In the genomic region with DNA sequence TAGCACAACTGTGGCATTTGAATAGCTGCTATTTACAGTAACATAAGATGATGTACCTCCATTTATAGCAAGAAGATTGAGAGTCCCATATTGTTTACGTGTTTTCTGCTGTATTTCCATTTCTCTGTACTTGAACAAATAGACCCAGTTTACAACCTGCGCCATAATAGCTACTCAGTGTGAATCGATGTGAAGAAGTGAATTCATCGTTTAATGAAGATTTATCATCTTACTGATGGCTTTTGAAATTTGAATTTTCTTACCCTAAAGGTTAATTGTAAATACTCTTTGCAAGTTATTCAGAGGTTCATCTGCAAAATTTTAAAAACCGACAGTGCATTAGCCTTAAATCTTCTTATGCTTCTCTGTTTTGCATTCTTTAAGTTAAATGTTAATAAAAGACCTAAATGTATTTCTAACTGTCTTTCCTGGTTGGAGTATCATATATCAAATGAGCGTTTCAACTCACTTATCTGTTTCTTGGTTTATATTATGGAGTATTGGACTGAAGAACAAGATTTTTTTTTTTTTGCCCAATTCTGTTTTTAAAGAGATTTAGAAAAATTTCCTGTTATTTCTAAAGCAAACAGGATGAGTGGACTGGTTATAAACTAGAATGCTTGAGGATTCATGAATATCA, we compare ENCODE assay signal across 11 cellular contexts. TPM values are rescaled to one million over a fixed set of nuclear protein-coding genes. Genes with fewer than 3 reads are reported as not detected.
DNase-seq lines count a peak whose midpoint lies in the region; ATAC-seq, FAIRE-seq and TF ChIP-seq lines count a peak whose summit lies in the region.
"Had no signal": no experiment of that assay in that cellular context is flagged by ENCODE, and none has a peak within 500 bp of the region (broad histone marks: within the 10 kb centered on the region; RNA-seq: fewer than 3 reads in every experiment).

No MANE protein-coding gene starts in this region.

- TSS peak; percentile 58 for BruUV-seq in IMR-90 (replicated peaks; lab: Mats Ljungman, UMichigan)

- TF ChIP-seq CTCF in BE2C (IDR thresholded peaks at IDR 0.05; ENCODE audit: low read depth, low read length) (no peak), IMR-90 (conservative IDR thresholded peaks at IDR 0.05; ENCODE audit: low read depth, low read length) (no peak), astrocyte (IDR thresholded peaks at IDR 0.05; ENCODE audit: insufficient read depth, low read depth, low read length) (no peak), natural killer cell (IDR thresholded peaks at IDR 0.05) (no peak), left lung (IDR thresholded peaks at IDR 0.05) (no peak)

- H3K4me2 ChIP-seq in IMR-90 (ENCODE audit: low read depth, low read length) (peak overlapping the region; percentile 73), astrocyte (ENCODE audit: low read length) (peak overlapping the region; percentile 89)

- H3K27me3 ChIP-seq in BE2C = no peaks in the 10 kb centered on the region
- no peaks in the 10 kb centered on the region for H3K27me3 ChIP-seq in IMR-90 (ENCODE audit: control insufficient read depth, insufficient read depth, low read length)
- H3K27me3 ChIP-seq in astrocyte (ENCODE audit: insufficient read depth, low read length) = no peaks in the 10 kb centered on the region
- no peaks in the 10 kb centered on the region for H3K27me3 ChIP-seq in left lung
- H3K27me3 ChIP-seq: upper lobe of left lung had no signal

- peaks cover 66% of the 10 kb centered on the region for H3K79me2 ChIP-seq in astrocyte (ENCODE audit: insufficient read depth, low read length)

- H3K18ac ChIP-seq in IMR-90 (ENCODE audit: low read depth, low read length) = no peak overlapping the region

- H3K27ac Mint-ChIP-seq in astrocyte (ENCODE audit: unreplicated experiment) (no peak overlapping the region), natural killer cell (peak overlapping the region; percentile 83 to 89)

- H3K9me3 Mint-ChIP-seq in astrocyte (ENCODE audit: unreplicated experiment) = no peaks in the 10 kb centered on the region
- no peaks in the 10 kb centered on the region for H3K9me3 Mint-ChIP-seq in natural killer cell

- H3K4ac ChIP-seq in IMR-90 (ENCODE audit: low read depth, low read length) = no peak overlapping the region

- no peak overlapping the region for H2BK15ac ChIP-seq in IMR-90 (ENCODE audit: low read depth, low read length)

- no peak overlapping the region for H3K56ac ChIP-seq in IMR-90 (ENCODE audit: extremely low read depth, insufficient read depth, low read length)

- intact Hi-C loops in IMR-90 (cut with micrococcal nuclease) = loop anchor here (5.0 to 10.0 kb wide), 2 partner anchors 52 to 89 kb away; no protein-coding TSS in a partner anchor
- intact Hi-C loops in natural killer cell (cut with micrococcal nuclease) = loop anchor here (5.0 kb wide), 1 partner anchor 96 kb away; a partner anchor contains a TSS
- intact Hi-C loops in left lung (cut with DNase I) = no loop called here

- ATAC-seq in IMR-90 (ENCODE audit: low read depth) (no peak), natural killer cell (no peak), GM19395 (IDR thresholded peaks at IDR 0.05; ENCODE audit: unreplicated experiment) (no peak), GM18520 (IDR thresholded peaks at IDR 0.05; ENCODE audit: unreplicated experiment) (no peak), left lung (no peak)

- peaks cover 25 to 51% of the 10 kb centered on the region in 2 experiments for H3K79me1 ChIP-seq in IMR-90 (ENCODE audit: low read depth in 1 of 2, low read length in 2 of 2)

- dilution Hi-C loops in IMR-90 (cut with HindIII; ENCODE audit: low sequenced_read_pairs, unreplicated experiment) = no loop called here

- H3K27ac ChIP-seq in IMR-90 (ENCODE audit: insufficient read depth, low read length) = no peak overlapping the region
- H3K27ac ChIP-seq in astrocyte (ENCODE audit: low read depth, low read length) = no peak overlapping the region
- H3K27ac ChIP-seq in left lung = no peak overlapping the region

- H3K9me1 ChIP-seq in IMR-90 (ENCODE audit: insufficient read depth, low read length) = peaks cover 2% of the 10 kb centered on the region

- peak overlapping the region; percentile 70; the same call in 1 of the 2 replicates for H3K4me3 ChIP-seq in BE2C (ENCODE audit: low read depth, low read length)
- H3K4me3 ChIP-seq in IMR-90 (ENCODE audit: insufficient read depth, low read depth, low read length) = no peak overlapping the region
- H3K4me3 ChIP-seq in astrocyte (ENCODE audit: insufficient read depth, low read depth, low read length) = no peak overlapping the region
- H3K4me3 ChIP-seq in left lung = peak overlapping the region in 1 of 2 donors; percentile 84

- in situ Hi-C loops in IMR-90 (cut with MboI; ENCODE audit: low sequenced_read_pairs) = no loop called here

- H3K9ac ChIP-seq in IMR-90 (ENCODE audit: low read depth, low read length) (no peak overlapping the region; the same call in 1 of the 2 replicates), astrocyte (ENCODE audit: low read length) (no peak overlapping the region)

- H4K20me1 ChIP-seq in IMR-90 (ENCODE audit: insufficient read depth, low read length) (peaks cover 32% of the 10 kb centered on the region; the same call in 1 of the 2 replicates), astrocyte (ENCODE audit: insufficient read depth, low read length) (peaks cover 63% of the 10 kb centered on the region)

- CTCF ChIA-PET in IMR-90 (lab: Yijun Ruan, JAX) = no interaction called here

- H4K8ac ChIP-seq in IMR-90 (ENCODE audit: low read depth in 2 of 2, low read length in 2 of 2) = no peak overlapping the region

- no peak for TF ChIP-seq RAD21 in IMR-90 (IDR thresholded peaks at IDR 0.05; ENCODE audit: low read length)

- DNase-seq in BE2C (no peak), IMR-90 (no peak), astrocyte (ENCODE audit: low read depth) (no peak), natural killer cell (no peak), urothelium cell line (ENCODE audit: low spot score) (no peak), left lung (no peak)
- DNase-seq: activated naive CD4-positive, alpha-beta T cell; DMS53; upper lobe of left lung had no signal

- no peak overlapping the region for H2BK120ac ChIP-seq in IMR-90 (ENCODE audit: low read depth, low read length)

- H3K36me3 ChIP-seq in BE2C (peaks cover 3% of the 10 kb centered on the region; the same call in 1 of the 2 replicates), IMR-90 (ENCODE audit: control insufficient read depth, insufficient read depth, low read length) (peaks cover 2% of the 10 kb centered on the region; the same call in 1 of the 2 replicates), astrocyte (ENCODE audit: insufficient read depth, low read length) (no peaks in the 10 kb centered on the region), left lung (no peaks in the 10 kb centered on the region)

- H3K4me1 Mint-ChIP-seq in astrocyte (ENCODE audit: low read depth, unreplicated experiment) (peaks cover 18% of the 10 kb centered on the region), natural killer cell (peaks cover 53 to 54% of the 10 kb centered on the region in 2 donors)

- H3K27me3 Mint-ChIP-seq in astrocyte (ENCODE audit: low read depth, unreplicated experiment) = no peaks in the 10 kb centered on the region
- no peaks in the 10 kb centered on the region for H3K27me3 Mint-ChIP-seq in natural killer cell (ENCODE audit: low read depth in 2 of 2)

- WGBS in IMR-90 (ENCODE audit: extremely low coverage in 2 of 2, insufficient read length in 1 of 2), 2 experiments = no CpG with 5 or more reads among the region's 6 CpGs

- H4K91ac ChIP-seq in IMR-90 (ENCODE audit: insufficient read depth, low read depth, low read length) = no peak overlapping the region

- H2AK5ac ChIP-seq in IMR-90 (ENCODE audit: low read depth, low read length) = no peak overlapping the region

- no peak overlapping the region for H3K14ac ChIP-seq in IMR-90 (replicated peaks; ENCODE audit: low read depth, low read length)

- no peak overlapping the region for H2AK9ac ChIP-seq in IMR-90 (replicated peaks; ENCODE audit: low read depth, low read length, poor library complexity)

- no peaks in the 10 kb centered on the region; the same call in 1 of the 2 replicates for H3K4me1 ChIP-seq in BE2C
- peaks cover 11% of the 10 kb centered on the region for H3K4me1 ChIP-seq in IMR-90 (ENCODE audit: control insufficient read depth, insufficient read depth, low read length)
- H3K4me1 ChIP-seq in astrocyte (ENCODE audit: insufficient read depth, low read length) = peaks cover 13% of the 10 kb centered on the region
- peaks cover 23 to 59% of the 10 kb centered on the region in 2 donors for H3K4me1 ChIP-seq in left lung

- H2AFZ ChIP-seq in IMR-90 (replicated peaks; ENCODE audit: low read length, poor library complexity) (no peak overlapping the region), astrocyte (ENCODE audit: low read depth, low read length) (no peak overlapping the region)

- POLR2A ChIA-PET in IMR-90 (lab: Charles Lee; ENCODE audit: unreplicated experiment) = no interaction called here

- no peaks in the 10 kb centered on the region for H3K36me3 Mint-ChIP-seq in astrocyte (ENCODE audit: low read depth, unreplicated experiment)
- H3K36me3 Mint-ChIP-seq in natural killer cell = no peaks in the 10 kb centered on the region

- H3K23ac ChIP-seq in IMR-90 (ENCODE audit: low read depth, low read length) = no peak overlapping the region; the same call in 1 of the 2 replicates

- H3K9me3 ChIP-seq in BE2C (no peaks in the 10 kb centered on the region), IMR-90 (ENCODE audit: control insufficient read depth, insufficient read depth, low read length) (no peaks in the 10 kb centered on the region), astrocyte (ENCODE audit: insufficient read depth, low read depth, low read length) (no peaks in the 10 kb centered on the region), left lung (no peaks in the 10 kb centered on the region)
- H3K9me3 ChIP-seq: upper lobe of left lung had no signal

- no peak for FAIRE-seq in astrocyte (lab: Jason Lieb, UNC)
- FAIRE-seq in urothelium cell line (lab: Jason Lieb, UNC) = no peak

- H2BK5ac ChIP-seq in IMR-90 (ENCODE audit: low read depth, low read length, poor library complexity, severe bottlenecking) = no peak overlapping the region

- no peak overlapping the region for H4K5ac ChIP-seq in IMR-90 (ENCODE audit: low read depth, low read length)

- H2BK20ac ChIP-seq in IMR-90 (ENCODE audit: low read depth, low read length) = no peak overlapping the region

- H3K4me3 Mint-ChIP-seq in astrocyte (ENCODE audit: unreplicated experiment) = peak overlapping the region; percentile 91
- peak overlapping the region; percentile 65 for H3K4me3 Mint-ChIP-seq in natural killer cell

- TF ChIP-seq POLR2A in IMR-90 (IDR thresholded peaks at IDR 0.05; ENCODE audit: low read depth, low read length) = no peak

RNA-seq across cellular contexts. Expression of a gene that starts 2.2 kb away (rescaled TPM):
- polyA plus RNA-seq in BE2C (2012; ENCODE audit: insufficient read depth, insufficient read length, low read depth) = 21.7 TPM
- total RNA-seq in IMR-90 (2012; rRNA removed) = 12.7 and 18.1 TPM in 2 replicates
- polyA plus RNA-seq in IMR-90 (2012; rRNA removed) = 6.8 TPM in 2 replicates
- polyA plus RNA-seq in IMR-90 (2012; cell fraction: cytosol; rRNA removed) = 1.8 and 2.3 TPM in 2 replicates
- polyA plus RNA-seq in IMR-90 (2012; cell fraction: nucleus; rRNA removed; ENCODE audit: low replicate concordance) = 2.2 and 11.3 TPM in 2 replicates
- total RNA-seq in astrocyte = 31.8 and 37.4 TPM in 2 replicates
- 10 to 100 TPM; 15.9 to 19.6 (median 16.9) TPM for total RNA-seq in natural killer cell
- 10 to 100 TPM; 18.8 to 20.2 TPM for total RNA-seq in left lung

RNA-seq across cellular contexts. Expression of a gene that starts 12.2 kb away (rescaled TPM):
- 0.29 TPM for polyA plus RNA-seq in BE2C (2012; ENCODE audit: insufficient read depth, insufficient read length, low read depth)
- total RNA-seq in IMR-90 (2012; rRNA removed) (0.54 and 0.56 TPM in 2 replicates), astrocyte (0.75 and 1.4 TPM in 2 replicates), natural killer cell (not detected), left lung (under 1 TPM in 1 of 2 donors, not detected in 1; 0.64 TPM)
- 0.39 and 0.62 TPM in 2 replicates for polyA plus RNA-seq in IMR-90 (2012; rRNA removed)
- polyA plus RNA-seq in IMR-90 (2012; cell fraction: cytosol; rRNA removed) = 0.70 and 1.3 TPM in 2 replicates
- polyA plus RNA-seq in IMR-90 (2012; cell fraction: nucleus; rRNA removed; ENCODE audit: low replicate concordance) = 0.49 and 0.58 TPM in 2 replicates

Comparison
In these comparisons a context has a peak if more than half of its experiments do, and no peak if none do; other contexts are left out.
1. intact Hi-C loops: an anchor here in IMR-90 (5.0 to 10.0 kb wide) and natural killer cell (5.0 kb wide); none called in left lung.